1 cellular context compared by ENCODE assay signal in the genomic region with DNA sequence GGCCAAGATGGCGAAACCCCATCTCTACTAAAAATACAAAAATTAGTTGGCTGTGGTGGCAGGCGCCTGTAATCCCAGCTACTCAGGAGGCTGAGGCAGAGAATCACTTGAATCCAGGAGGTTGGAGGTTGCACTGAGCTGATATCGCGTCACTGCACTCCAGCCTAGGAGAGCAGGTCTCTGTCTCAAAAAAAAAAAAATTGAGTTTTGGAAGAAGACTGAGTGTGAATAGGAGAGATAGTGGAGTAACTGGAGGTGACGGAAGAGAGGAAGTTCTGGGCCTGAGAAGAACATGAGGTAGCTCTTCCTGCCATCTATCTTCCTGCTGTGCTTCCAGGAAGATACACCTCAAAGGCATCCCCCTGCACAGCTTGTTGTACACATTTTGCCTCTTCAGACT.
TF ChIP-seq lines count a peak whose summit lies in the region.

No MANE protein-coding gene starts in this region.

TF ChIP-seq in H1, 55 proteins besides CTCF, POLR2A, EP300 and RAD21:
- TF ChIP-seq TEAD4 (IDR thresholded peaks at IDR 0.05; ENCODE audit: low read depth, low read length): no peak
- TF ChIP-seq MAFK (IDR thresholded peaks at IDR 0.05; ENCODE audit: low read depth, low read length): no peak
- TF ChIP-seq TAF7 (optimal IDR thresholded peaks at IDR 0.05; ENCODE audit: borderline replicate concordance, low read depth, low read length): no peak
- no peak for TF ChIP-seq NRF1 (IDR thresholded peaks at IDR 0.05; ENCODE audit: low read depth, low read length)
- TF ChIP-seq RNF2 (IDR thresholded peaks at IDR 0.05; ENCODE audit: borderline replicate concordance, low read depth, low read length, missing control alignments, poor library complexity, severe bottlenecking): no peak
- no peak for TF ChIP-seq HDAC6 (IDR thresholded peaks at IDR 0.05; ENCODE audit: low read depth, low read length)
- TF ChIP-seq SIN3A (conservative IDR thresholded peaks at IDR 0.05 in 1 of 2, IDR thresholded peaks at IDR 0.05 in 1 of 2; ENCODE audit: low read depth in 1 of 2, low read length in 2 of 2): no peak
- TF ChIP-seq CBX5 (IDR thresholded peaks at IDR 0.05; ENCODE audit: low read depth, low read length): no peak
- no peak for TF ChIP-seq CEBPB (IDR thresholded peaks at IDR 0.05; ENCODE audit: low read depth, low read length)
- TF ChIP-seq SIX5 (IDR thresholded peaks at IDR 0.05; ENCODE audit: low read depth, low read length): no peak
- TF ChIP-seq SAP30 (IDR thresholded peaks at IDR 0.05; ENCODE audit: insufficient read depth, insufficient replicate concordance, low read length): no peak
- TF ChIP-seq, protein P1, sequence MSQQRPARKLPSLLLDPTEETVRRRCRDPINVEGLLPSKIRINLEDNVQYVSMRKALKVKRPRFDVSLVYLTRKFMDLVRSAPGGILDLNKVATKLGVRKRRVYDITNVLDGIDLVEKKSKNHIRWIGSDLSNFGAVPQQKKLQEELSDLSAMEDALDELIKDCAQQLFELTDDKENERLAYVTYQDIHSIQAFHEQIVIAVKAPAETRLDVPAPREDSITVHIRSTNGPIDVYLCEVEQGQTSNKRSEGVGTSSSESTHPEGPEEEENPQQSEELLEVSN (IDR thresholded peaks at IDR 0.05): no peak
- TF ChIP-seq BCL11A (IDR thresholded peaks at IDR 0.05; ENCODE audit: low read depth in 2 of 2, low read length in 2 of 2): no peak
- no peak for TF ChIP-seq CBX8 (IDR thresholded peaks at IDR 0.05; ENCODE audit: borderline replicate concordance, low read depth, low read length)
- TF ChIP-seq NANOG (IDR thresholded peaks at IDR 0.05; ENCODE audit: insufficient read depth, low read depth, low read length, poor library complexity, severe bottlenecking): no peak
- TF ChIP-seq CREB1 (IDR thresholded peaks at IDR 0.05): no peak
- TF ChIP-seq CHD2 (IDR thresholded peaks at IDR 0.05; ENCODE audit: low read length): no peak
- TF ChIP-seq, protein P2, sequence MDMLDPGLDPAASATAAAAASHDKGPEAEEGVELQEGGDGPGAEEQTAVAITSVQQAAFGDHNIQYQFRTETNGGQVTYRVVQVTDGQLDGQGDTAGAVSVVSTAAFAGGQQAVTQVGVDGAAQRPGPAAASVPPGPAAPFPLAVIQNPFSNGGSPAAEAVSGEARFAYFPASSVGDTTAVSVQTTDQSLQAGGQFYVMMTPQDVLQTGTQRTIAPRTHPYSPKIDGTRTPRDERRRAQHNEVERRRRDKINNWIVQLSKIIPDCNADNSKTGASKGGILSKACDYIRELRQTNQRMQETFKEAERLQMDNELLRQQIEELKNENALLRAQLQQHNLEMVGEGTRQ (IDR thresholded peaks at IDR 0.05; ENCODE audit: low read length): no peak
- no peak for TF ChIP-seq BACH1 (IDR thresholded peaks at IDR 0.05; ENCODE audit: low read length)
- TF ChIP-seq CHD1 (IDR thresholded peaks at IDR 0.05; ENCODE audit: low read depth, low read length): no peak
TF ChIP-seq in H1: peak in this region for 0.
